Comparison of ENCODE assay signal across 11 cellular contexts in the genomic region with DNA sequence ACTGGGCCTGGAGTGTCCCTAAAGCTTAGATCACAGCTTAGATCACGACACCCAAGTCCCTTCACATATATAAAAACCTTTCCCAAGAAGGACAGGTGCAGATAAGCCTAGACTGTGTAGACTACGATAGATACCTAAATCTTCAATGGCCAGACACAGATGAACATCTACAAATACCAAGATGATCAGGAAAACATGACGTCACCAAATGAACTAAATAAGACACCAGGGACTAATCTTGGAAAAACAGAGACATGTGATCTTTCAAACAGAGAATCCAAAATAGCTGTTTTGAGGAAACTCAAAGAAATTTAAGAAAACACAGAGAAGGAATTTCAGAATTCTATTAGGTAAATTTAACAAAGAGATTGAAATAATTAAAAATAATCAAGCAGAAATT.
"Had no signal": no experiment of that assay in that cellular context is flagged by ENCODE, and none has a peak within 500 bp of the region (broad histone marks: within the 10 kb centered on the region; RNA-seq: fewer than 3 reads in every experiment).

No MANE protein-coding gene starts in this region.

- H3K36me3 ChIP-seq: HAP-1 had no signal

- ATAC-seq: HCT116 had no signal

- FAIRE-seq: H1, H54 had no signal

- H3K27ac ChIP-seq: GM23248 had no signal

- DNase-seq: GM23248, GOT3, H7, H9, HCEC 1CT, HFFc6 had no signal

- H3K4me3 ChIP-seq: GM23248, GM23338, HAP-1 had no signal

- H3K4me2 ChIP-seq: GM23338 had no signal

- H3K4me1 ChIP-seq: HAP-1 had no signal

- H2AFZ ChIP-seq: GM23248, GM23338 had no signal

- H3K9ac ChIP-seq: GM23248 had no signal
